ENCODE assay signal across 1 cellular context in genomic region chr15:34128898-34129297, GRCh38.
TF ChIP-seq lines count a peak whose summit lies in the region.

No MANE protein-coding gene starts in this region.

TF ChIP-seq in HepG2, 621 proteins besides CTCF, POLR2A, EP300 and RAD21:
- TF ChIP-seq CSRNP1 (CRISPR knock-in tag; IDR thresholded peaks at IDR 0.05), result no peak
- no peak for TF ChIP-seq ZC3H13 (CRISPR knock-in tag; IDR thresholded peaks at IDR 0.05)
- TF ChIP-seq ZNF263 (CRISPR knock-in tag; IDR thresholded peaks at IDR 0.05), result no peak
- no peak for TF ChIP-seq RBFOX2 (IDR thresholded peaks at IDR 0.05; ENCODE audit: low read depth, low read length)
- TF ChIP-seq PRMT3 (CRISPR knock-in tag; IDR thresholded peaks at IDR 0.05; ENCODE audit: borderline replicate concordance, low read depth), result no peak
- TF ChIP-seq HOXA5 (CRISPR knock-in tag; IDR thresholded peaks at IDR 0.05), result no peak
- no peak for TF ChIP-seq MTF1 (CRISPR knock-in tag; IDR thresholded peaks at IDR 0.05)
- peak; percentile 92 for TF ChIP-seq MAFF (IDR thresholded peaks at IDR 0.05; ENCODE audit: low read depth, low read length)
- no peak for TF ChIP-seq RERE (CRISPR knock-in tag; IDR thresholded peaks at IDR 0.05; ENCODE audit: low read depth)
- no peak for TF ChIP-seq SRSF4 (IDR thresholded peaks at IDR 0.05; ENCODE audit: low read depth, low read length, poor library complexity, severe bottlenecking)
- no peak for TF ChIP-seq NCOA1 (CRISPR knock-in tag; IDR thresholded peaks at IDR 0.05)
- no peak for TF ChIP-seq MED13 (CRISPR knock-in tag; IDR thresholded peaks at IDR 0.05)
- TF ChIP-seq HHEX (CRISPR knock-in tag; IDR thresholded peaks at IDR 0.05), result no peak
- TF ChIP-seq TERF1 (CRISPR knock-in tag; IDR thresholded peaks at IDR 0.05), result no peak
- no peak for TF ChIP-seq THRA (CRISPR knock-in tag; IDR thresholded peaks at IDR 0.05; ENCODE audit: borderline replicate concordance)
- no peak for TF ChIP-seq ZNF3 (CRISPR knock-in tag; IDR thresholded peaks at IDR 0.05)
- peak; percentile 91 to 94 for TF ChIP-seq MAFK (conservative IDR thresholded peaks at IDR 0.05 in 1 of 2, IDR thresholded peaks at IDR 0.05 in 1 of 2; ENCODE audit: low read length in 2 of 2)
